1 cellular context compared by ENCODE assay signal in the genomic region with DNA sequence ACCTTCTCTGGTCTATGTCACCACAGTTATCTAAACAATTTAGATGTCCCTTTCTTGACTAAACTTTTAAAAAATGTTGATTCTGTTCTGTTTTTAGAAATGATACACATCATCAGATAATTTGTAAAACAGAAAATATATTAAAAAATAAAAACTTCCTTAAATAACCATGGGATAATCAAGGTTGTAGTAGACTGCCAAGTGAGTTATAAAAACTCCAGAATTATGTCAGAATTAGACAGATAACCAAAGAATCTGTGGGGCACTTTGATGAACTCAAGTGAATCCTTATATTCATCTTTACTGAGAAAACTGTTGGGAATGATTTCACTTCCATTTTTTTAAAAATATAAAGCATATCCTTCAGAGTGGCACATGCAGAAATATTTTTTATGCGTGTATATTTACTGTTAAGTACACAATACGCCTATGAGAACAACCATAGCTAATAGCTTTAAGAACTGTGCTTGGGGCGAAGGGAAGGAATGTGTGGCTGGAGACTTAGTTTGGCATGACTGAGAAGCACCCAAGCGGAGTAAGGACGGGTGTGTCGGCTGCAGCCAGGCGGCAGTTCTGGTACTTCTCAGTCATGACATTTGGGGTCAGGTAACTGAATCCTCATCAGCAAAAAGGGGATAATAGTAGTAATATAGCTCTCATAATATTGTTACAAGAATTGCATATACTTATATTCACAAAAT.
TF ChIP-seq lines count a peak whose summit lies in the region.

No MANE protein-coding gene starts in this region.

TF ChIP-seq in K562, 482 proteins besides CTCF, POLR2A, EP300 and RAD21 (continued from another document):
- TF ChIP-seq, protein P1, sequence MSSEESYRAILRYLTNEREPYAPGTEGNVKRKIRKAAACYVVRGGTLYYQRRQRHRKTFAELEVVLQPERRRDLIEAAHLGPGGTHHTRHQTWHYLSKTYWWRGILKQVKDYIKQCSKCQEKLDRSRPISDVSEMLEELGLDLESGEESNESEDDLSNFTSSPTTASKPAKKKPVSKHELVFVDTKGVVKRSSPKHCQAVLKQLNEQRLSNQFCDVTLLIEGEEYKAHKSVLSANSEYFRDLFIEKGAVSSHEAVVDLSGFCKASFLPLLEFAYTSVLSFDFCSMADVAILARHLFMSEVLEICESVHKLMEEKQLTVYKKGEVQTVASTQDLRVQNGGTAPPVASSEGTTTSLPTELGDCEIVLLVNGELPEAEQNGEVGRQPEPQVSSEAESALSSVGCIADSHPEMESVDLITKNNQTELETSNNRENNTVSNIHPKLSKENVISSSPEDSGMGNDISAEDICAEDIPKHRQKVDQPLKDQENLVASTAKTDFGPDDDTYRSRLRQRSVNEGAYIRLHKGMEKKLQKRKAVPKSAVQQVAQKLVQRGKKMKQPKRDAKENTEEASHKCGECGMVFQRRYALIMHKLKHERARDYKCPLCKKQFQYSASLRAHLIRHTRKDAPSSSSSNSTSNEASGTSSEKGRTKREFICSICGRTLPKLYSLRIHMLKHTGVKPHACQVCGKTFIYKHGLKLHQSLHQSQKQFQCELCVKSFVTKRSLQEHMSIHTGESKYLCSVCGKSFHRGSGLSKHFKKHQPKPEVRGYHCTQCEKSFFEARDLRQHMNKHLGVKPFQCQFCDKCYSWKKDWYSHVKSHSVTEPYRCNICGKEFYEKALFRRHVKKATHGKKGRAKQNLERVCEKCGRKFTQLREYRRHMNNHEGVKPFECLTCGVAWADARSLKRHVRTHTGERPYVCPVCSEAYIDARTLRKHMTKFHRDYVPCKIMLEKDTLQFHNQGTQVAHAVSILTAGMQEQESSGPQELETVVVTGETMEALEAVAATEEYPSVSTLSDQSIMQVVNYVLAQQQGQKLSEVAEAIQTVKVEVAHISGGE (CRISPR knock-in tag; IDR thresholded peaks at IDR 0.05): no peak
- no peak for TF ChIP-seq GTF2F1 (IDR thresholded peaks at IDR 0.05; ENCODE audit: low read depth, low read length)
- no peak for TF ChIP-seq CCAR2 (IDR thresholded peaks at IDR 0.05; ENCODE audit: low read depth, low read length)
- TF ChIP-seq GMEB1 (CRISPR knock-in tag; IDR thresholded peaks at IDR 0.05): no peak
- no peak for TF ChIP-seq MNT (conservative IDR thresholded peaks at IDR 0.05)
- TF ChIP-seq ARID2 (IDR thresholded peaks at IDR 0.05): no peak
- no peak for TF ChIP-seq ZNF316 (IDR thresholded peaks at IDR 0.05)
- no peak for TF ChIP-seq NFE2L1 (tag; IDR thresholded peaks at IDR 0.05; ENCODE audit: borderline replicate concordance, low read depth)
- TF ChIP-seq SRSF1 (IDR thresholded peaks at IDR 0.05; ENCODE audit: low read depth, low read length): no peak
- no peak for TF ChIP-seq ZNF592 (IDR thresholded peaks at IDR 0.05)
